19 cellular contexts compared by ENCODE assay signal in genomic region chr6:119334535-119335264, GRCh38. TPM values are rescaled to one million over a fixed set of nuclear protein-coding genes. Genes with fewer than 3 reads are reported as not detected.
DNase-seq lines count a peak whose midpoint lies in the region; ATAC-seq and TF ChIP-seq lines count a peak whose summit lies in the region.
"Had no signal": no experiment of that assay in that cellular context is flagged by ENCODE, and none has a peak within 500 bp of the region (broad histone marks: within the 10 kb centered on the region; RNA-seq: fewer than 3 reads in every experiment).

No MANE protein-coding gene starts in this region.

- no peak overlapping the region for H3K4me3 ChIP-seq in SK-N-SH (ENCODE audit: low read depth in 2 of 2, low read length in 1 of 2)
- no peak overlapping the region for H3K4me3 ChIP-seq in left ventricle myocardium inferior
- H3K4me3 ChIP-seq in spleen = no peak overlapping the region
- H3K4me3 ChIP-seq in osteoblast (ENCODE audit: insufficient read depth, low read length) = no peak overlapping the region
- H3K4me3 ChIP-seq: lower lobe of right lung had no signal

- H2AFZ ChIP-seq in SK-N-SH (ENCODE audit: low read depth) = no peak overlapping the region
- H2AFZ ChIP-seq in osteoblast (ENCODE audit: low read length) = no peak overlapping the region

- POLR2A ChIA-PET in SK-N-SH (lab: Yijun Ruan, JAX) (no interaction called here), activated B cell treated with CpG ODN at 0.5 μM for 24 hours (lab: Charles Lee) (interaction anchor here (1.1 to 1.6 kb wide), 2 partner anchors 13 to 20 kb away, joined by 3 to 4 read pairs; no protein-coding TSS in a partner anchor)

- no peak overlapping the region for H3K9ac ChIP-seq in SK-N-SH

- TF ChIP-seq RAD21 in SK-N-SH (IDR thresholded peaks at IDR 0.05; ENCODE audit: low read length) = no peak

- CTCF ChIA-PET in SK-N-SH (lab: Yijun Ruan, JAX) (interaction anchor here (0.7 to 3.3 kb wide), 12 partner anchors 9 to 1491 kb away, joined by 3 to 20 read pairs (median 3); no protein-coding TSS in a partner anchor), activated B cell treated with CpG ODN at 0.5 μM for 24 hours (lab: Charles Lee) (interaction anchor here (0.6 to 2.5 kb wide), 13 partner anchors 9 to 1971 kb away, joined by 3 to 12 read pairs (median 4); no protein-coding TSS in a partner anchor)

- peaks cover 46% of the 10 kb centered on the region for H3K4me1 Mint-ChIP-seq in activated B cell treated with CpG ODN at 0.5 μM for 24 hours
- H3K4me1 Mint-ChIP-seq: neural crest cell had no signal

- no peak for TF ChIP-seq POLR2A in spleen (IDR thresholded peaks at IDR 0.05)

- no peak for TF ChIP-seq EP300 in SK-N-SH (IDR thresholded peaks at IDR 0.05; ENCODE audit: borderline replicate concordance in 1 of 2, low read depth in 1 of 2, low read length in 1 of 2)

- no peak overlapping the region for H3K4me3 Mint-ChIP-seq in activated B cell treated with CpG ODN at 0.5 μM for 24 hours
- H3K4me3 Mint-ChIP-seq: activated CD8-positive, alpha-beta memory T cell treated with anti-CD3 and anti-CD28 coated beads, Interleukin-2, amount 10 ng/mL, durations not matched to agents 7 days and 5 days; neural crest cell; T-cell; type B pancreatic cell had no signal

- H3K79me2 ChIP-seq in SK-N-SH (ENCODE audit: insufficient read depth) (peaks cover 11% of the 10 kb centered on the region; the same call in 1 of the 2 replicates), osteoblast (ENCODE audit: insufficient read depth, low read length) (no peaks in the 10 kb centered on the region)

- H3K36me3 ChIP-seq in SK-N-SH (replicated peaks in 1 of 2; ENCODE audit: control insufficient read depth in 1 of 2, insufficient read depth in 2 of 2, low read length in 1 of 2) (peaks cover 0 to 24% of the 10 kb centered on the region in 2 experiments), left ventricle myocardium inferior (no peaks in the 10 kb centered on the region), spleen (peaks cover 0 to 20% (median 0%) of the 10 kb centered on the region in 6 donors), osteoblast (ENCODE audit: insufficient read depth, low read length) (no peaks in the 10 kb centered on the region)
- H3K36me3 ChIP-seq: lower lobe of right lung had no signal

- no peak for TF ChIP-seq CTCF in SK-N-SH (IDR thresholded peaks at IDR 0.05)
- TF ChIP-seq CTCF in activated B cell treated with CpG ODN at 0.5 μM for 24 hours (IDR thresholded peaks at IDR 0.05) = no peak
- no peak for TF ChIP-seq CTCF in left ventricle myocardium inferior (IDR thresholded peaks at IDR 0.05; ENCODE audit: borderline replicate concordance)
- TF ChIP-seq CTCF in spleen (IDR thresholded peaks at IDR 0.05 in 8 of 11, conservative IDR thresholded peaks at IDR 0.05 in 3 of 11) = no peak
- TF ChIP-seq CTCF in osteoblast (IDR thresholded peaks at IDR 0.05; ENCODE audit: extremely low read depth, low read depth, low read length) = no peak

- WGBS in SK-N-SH (ENCODE audit: low lambda C conversion rate) = 33% methylated on average over 1 of the region's 1 CpG
- 57 to 80% (median 63%) methylated on average over 1 of the region's 1 CpG for WGBS in spleen, 5 donors

- H3K27me3 Mint-ChIP-seq in activated B cell treated with CpG ODN at 0.5 μM for 24 hours = no peaks in the 10 kb centered on the region
- H3K27me3 Mint-ChIP-seq: activated CD8-positive, alpha-beta memory T cell treated with anti-CD3 and anti-CD28 coated beads, Interleukin-2, amount 10 ng/mL, durations not matched to agents 7 days and 5 days; T-cell had no signal

- H3K4me1 ChIP-seq in SK-N-SH (ENCODE audit: control insufficient read depth in 1 of 2, insufficient read depth in 2 of 2, low read depth in 1 of 2, low read length in 1 of 2) (peaks cover 0 to 14% of the 10 kb centered on the region in 2 experiments; a peak in 2 of 4 replicates), left ventricle myocardium inferior (peaks cover 71% of the 10 kb centered on the region), spleen (peaks cover 11 to 83% (median 45%) of the 10 kb centered on the region in 6 donors), osteoblast (ENCODE audit: insufficient read depth, low read length) (no peaks in the 10 kb centered on the region)

- no peak overlapping the region for H3K4me2 ChIP-seq in SK-N-SH
- H3K4me2 ChIP-seq in osteoblast (ENCODE audit: insufficient read depth, low read length) = no peak overlapping the region

- H3K27ac ChIP-seq in SK-N-SH (ENCODE audit: low read depth in 2 of 2, low read length in 1 of 2) = peak overlapping the region in 1 of 2 experiments; percentile 64; a peak in 2 of 4 replicates
- peak overlapping the region; percentile 65 for H3K27ac ChIP-seq in left ventricle myocardium inferior (replicated peaks)
- peak overlapping the region in 6 of 8 donors; percentile 14 to 58 (median 40) for H3K27ac ChIP-seq in spleen
- H3K27ac ChIP-seq in osteoblast (ENCODE audit: low read depth, low read length) = no peak overlapping the region
- H3K27ac ChIP-seq: C4-2B, lower lobe of right lung had no signal

- no peaks in the 10 kb centered on the region for H3K9me3 Mint-ChIP-seq in activated B cell treated with CpG ODN at 0.5 μM for 24 hours
- H3K9me3 Mint-ChIP-seq: neural crest cell, T-cell, type B pancreatic cell had no signal

- no peaks in the 10 kb centered on the region for H3K9me2 ChIP-seq in SK-N-SH

- peaks cover 3% of the 10 kb centered on the region for H3F3A ChIP-seq in SK-N-SH (replicated peaks; ENCODE audit: insufficient read depth)

- peak overlapping the region; percentile 3 for H3K27ac Mint-ChIP-seq in activated B cell treated with CpG ODN at 0.5 μM for 24 hours
- H3K27ac Mint-ChIP-seq: type B pancreatic cell had no signal

- ATAC-seq in SK-N-SH treated with all-trans-retinoic acid at 6 μM for 48 hours = peak; percentile 46; the same call in 2 of the 3 replicates
- ATAC-seq in activated B cell treated with CpG ODN at 0.5 μM for 24 hours (ENCODE audit: low read depth) = no peak
- no peak for ATAC-seq in GM18861 (IDR thresholded peaks at IDR 0.05; ENCODE audit: unreplicated experiment)
- ATAC-seq: activated CD8-positive, alpha-beta memory T cell treated with anti-CD3 and anti-CD28 coated beads, Interleukin-2, amount 10 ng/mL, durations not matched to agents 7 days and 5 days had no signal

- DNase-seq in SK-N-SH (no peak), activated B cell treated with CpG ODN at 0.5 μM for 24 hours (no peak), left ventricle myocardium inferior (no peak), spleen (no peak), osteoblast (ENCODE audit: insufficient read length, low spot score, missing footprints) (no peak), KG1 (lab: John Stamatoyannopoulos, UW) (no peak)
- DNase-seq: 8988T; activated CD8-positive, alpha-beta memory T cell treated with anti-CD3 and anti-CD28 coated beads, Interleukin-2, amount 10 ng/mL, durations not matched to agents 7 days and 5 days; activated naive CD4-positive, alpha-beta T cell; DMS79 treated with DMSO at 0.1 percent for 48 hours; lower lobe of right lung; NCI-H1694 treated with DMSO at 0.1 percent for 48 hours; NCI-H446 treated with DMSO at 0.1 percent for 48 hours; T-cell had no signal

- peaks cover 1% of the 10 kb centered on the region for H3K36me3 Mint-ChIP-seq in activated B cell treated with CpG ODN at 0.5 μM for 24 hours (ENCODE audit: low read depth)
- H3K36me3 Mint-ChIP-seq: T-cell had no signal

- H4K20me1 ChIP-seq in SK-N-SH (ENCODE audit: insufficient read depth) = peaks cover 17% of the 10 kb centered on the region; the same call in 1 of the 2 replicates
- no peaks in the 10 kb centered on the region for H4K20me1 ChIP-seq in osteoblast (ENCODE audit: insufficient read depth, low read length)

- H3K27me3 ChIP-seq in SK-N-SH (ENCODE audit: insufficient read depth) (no peaks in the 10 kb centered on the region), left ventricle myocardium inferior (ENCODE audit: low read depth) (no peaks in the 10 kb centered on the region), spleen (replicated peaks in 1 of 7) (no peaks in the 10 kb centered on the region), osteoblast (ENCODE audit: insufficient read depth, low read length) (no peaks in the 10 kb centered on the region)

- H3K9me3 ChIP-seq in SK-N-SH (no peaks in the 10 kb centered on the region), left ventricle myocardium inferior (replicated peaks) (no peaks in the 10 kb centered on the region), spleen (no peaks in the 10 kb centered on the region), osteoblast (ENCODE audit: low read depth, low read length) (no peaks in the 10 kb centered on the region)
- H3K9me3 ChIP-seq: lower lobe of right lung had no signal

- intact Hi-C loops in activated B cell treated with CpG ODN at 0.5 μM for 24 hours (cut with micrococcal nuclease) = loop anchor here (1.0 to 10.0 kb wide), 2 partner anchors 720 to 743 kb away; no protein-coding TSS in a partner anchor
- intact Hi-C loops in left ventricle myocardium inferior (cut with micrococcal nuclease) = no loop called here
- intact Hi-C loops in spleen (cut with DNase I; ENCODE audit: low total_unique reads) = no loop called here

TF ChIP-seq in SK-N-SH treated with all-trans-retinoic acid at 6 μM for 48 hours, 23 proteins besides CTCF, POLR2A, EP300 and RAD21 (continues in another document):
- TF ChIP-seq ZNF70 (CRISPR knock-in tag; IDR thresholded peaks at IDR 0.05) (no peak), OSR1 (CRISPR knock-in tag; IDR thresholded peaks at IDR 0.05) (no peak)

TF ChIP-seq in SK-N-SH, 30 proteins besides CTCF, POLR2A, EP300 and RAD21:
- TF ChIP-seq, protein P1, sequence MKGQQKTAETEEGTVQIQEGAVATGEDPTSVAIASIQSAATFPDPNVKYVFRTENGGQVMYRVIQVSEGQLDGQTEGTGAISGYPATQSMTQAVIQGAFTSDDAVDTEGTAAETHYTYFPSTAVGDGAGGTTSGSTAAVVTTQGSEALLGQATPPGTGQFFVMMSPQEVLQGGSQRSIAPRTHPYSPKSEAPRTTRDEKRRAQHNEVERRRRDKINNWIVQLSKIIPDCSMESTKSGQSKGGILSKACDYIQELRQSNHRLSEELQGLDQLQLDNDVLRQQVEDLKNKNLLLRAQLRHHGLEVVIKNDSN (IDR thresholded peaks at IDR 0.05; ENCODE audit: borderline replicate concordance, low read depth) = no peak

RNA-seq across cellular contexts. Expression of gene MAN1A1, which starts 14.9 kb away (rescaled TPM):
- polyA plus RNA-seq in SK-N-SH (2012; rRNA removed) (28.0 and 32.4 TPM in 2 replicates), spleen (10 to 100 TPM in 2 of 3 donors, 1 to 10 TPM in 1; 6.0 to 15.2 (median 13.7) TPM)
- 46.4 and 55.4 TPM in 2 replicates for polyA plus RNA-seq in SK-N-SH (2012; cell fraction: cytosol; rRNA removed)
- 11.4 and 19.7 TPM in 2 replicates for polyA plus RNA-seq in SK-N-SH (2012; cell fraction: nucleus; rRNA removed)
- total RNA-seq in activated B cell treated with CpG ODN at 0.5 μM for 24 hours (17.7 and 18.1 TPM in 2 replicates), left ventricle myocardium inferior (19.7 TPM), spleen (100 to 1,000 TPM in 4 of 7 donors, 10 to 100 TPM in 3; 58.3 to 148 (median 115) TPM), osteoblast (67.2 and 79.6 TPM in 2 replicates)
